ENCODE assay signal across 15 cellular contexts in the genomic region with DNA sequence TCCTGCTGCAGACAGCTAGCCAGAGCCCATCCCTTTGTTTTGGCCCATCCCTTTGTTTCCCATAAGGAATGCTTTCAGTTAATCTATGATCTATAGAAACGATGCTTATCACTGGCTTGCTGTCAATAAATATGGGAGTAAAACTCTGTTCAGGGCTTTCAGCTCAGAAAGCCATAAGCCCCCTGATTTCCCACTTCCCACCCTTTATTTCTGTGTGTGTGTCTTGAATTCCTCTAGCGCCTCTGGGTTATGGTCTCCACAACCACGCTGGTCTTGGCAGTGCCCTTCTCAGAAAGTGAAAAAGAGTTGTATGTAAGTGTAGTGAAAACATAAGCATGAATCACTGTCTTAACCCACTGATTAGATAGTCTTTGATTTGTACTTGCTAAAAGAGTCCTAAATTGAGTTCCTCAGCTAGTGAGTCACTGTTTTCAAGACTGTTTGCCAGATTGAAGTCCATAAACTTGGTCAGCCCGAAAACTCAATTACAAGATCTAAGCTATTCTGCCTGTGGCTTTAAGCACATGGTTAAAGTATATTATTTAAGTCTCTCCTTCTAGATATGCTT. TPM values are rescaled to one million over a fixed set of nuclear protein-coding genes. Genes with fewer than 3 reads are reported as not detected.
DNase-seq lines count a peak whose midpoint lies in the region; TF ChIP-seq lines count a peak whose summit lies in the region.
"Had no signal": no experiment of that assay in that cellular context is flagged by ENCODE, and none has a peak within 500 bp of the region (broad histone marks: within the 10 kb centered on the region; RNA-seq: fewer than 3 reads in every experiment).

No MANE protein-coding gene starts in this region.

- TF ChIP-seq CTCF in mammary epithelial cell (conservative IDR thresholded peaks at IDR 0.05 in 1 of 2, IDR thresholded peaks at IDR 0.05 in 1 of 2; ENCODE audit: extremely low read depth in 1 of 2, insufficient read depth in 1 of 2, low read depth in 1 of 2, low read length in 2 of 2) (no peak), prostate gland (IDR thresholded peaks at IDR 0.05) (no peak), thyroid gland (IDR thresholded peaks at IDR 0.05) (no peak), GM13976 (IDR thresholded peaks at IDR 0.05; ENCODE audit: borderline replicate concordance, control extremely low read depth, extremely low read depth, insufficient read depth, missing control alignments) (no peak)

- H3K23ac ChIP-seq in mesenchymal stem cell (ENCODE audit: low read length in 2 of 2) = no peak overlapping the region

- no peaks in the 10 kb centered on the region for H3K36me3 ChIP-seq in mammary epithelial cell (ENCODE audit: insufficient read depth, low read length)
- no peaks in the 10 kb centered on the region for H3K36me3 ChIP-seq in mesenchymal stem cell (ENCODE audit: control insufficient read depth in 1 of 2, insufficient read depth in 2 of 2, low read depth in 1 of 2, low read length in 2 of 2)
- H3K36me3 ChIP-seq in prostate gland = no peaks in the 10 kb centered on the region
- H3K36me3 ChIP-seq in thyroid gland = no peaks in the 10 kb centered on the region
- H3K36me3 ChIP-seq: heart left ventricle had no signal

- no peak for TF ChIP-seq POLR2A in prostate gland (IDR thresholded peaks at IDR 0.05)
- no peak for TF ChIP-seq POLR2A in thyroid gland (IDR thresholded peaks at IDR 0.05)

- no peak overlapping the region for H3K4ac ChIP-seq in mesenchymal stem cell (ENCODE audit: low read depth in 1 of 2, low read length in 2 of 2)

- H2BK15ac ChIP-seq in mesenchymal stem cell (ENCODE audit: low read depth, poor library complexity, severe bottlenecking) = no peak overlapping the region

- H2BK5ac ChIP-seq in mesenchymal stem cell (ENCODE audit: low read depth, low read length, poor library complexity, severe bottlenecking) = no peak overlapping the region

- DNase-seq in EL (peak; percentile 75), LHCN-M2 (ENCODE audit: low read depth) (peak; percentile 14), mammary epithelial cell (peak; percentile 68), mesenchymal stem cell (peak; percentile 42), prostate gland (ENCODE audit: low spot score) (no peak), thyroid gland (no peak), NCI-H2081 treated with DMSO at 0.1 percent for 48 hours (lab: John Stamatoyannopoulos, UW) (no peak), GM13976 (ENCODE audit: low spot score) (no peak)
- DNase-seq: activated naive CD8-positive, alpha-beta T cell treated with anti-CD3 and anti-CD28 coated beads, Interleukin-2, amount 10 ng/mL, durations not matched to agents 7 days and 5 days; CD8-positive, alpha-beta T cell; dorsolateral prefrontal cortex; heart left ventricle; NCI-H146; posterior cingulate gyrus; stimulated activated CD4-positive, alpha-beta T cell treated with anti-CD3 and anti-CD28 coated beads, Interleukin-4, amount 100 ng/mL, for 4 hours had no signal

- H3K9me3 ChIP-seq in mammary epithelial cell (replicated peaks; ENCODE audit: insufficient read depth, low read length) = peaks cover 14% of the 10 kb centered on the region
- H3K9me3 ChIP-seq in mesenchymal stem cell (ENCODE audit: control insufficient read depth, low read length) = peaks cover 13% of the 10 kb centered on the region
- no peaks in the 10 kb centered on the region for H3K9me3 ChIP-seq in prostate gland
- H3K9me3 ChIP-seq in thyroid gland = no peaks in the 10 kb centered on the region

- no peaks in the 10 kb centered on the region for H4K20me1 ChIP-seq in mammary epithelial cell (ENCODE audit: insufficient read depth, low read length)

- H3K4me1 ChIP-seq in mammary epithelial cell (ENCODE audit: insufficient read depth, low read length) (peaks cover 21% of the 10 kb centered on the region), mesenchymal stem cell (ENCODE audit: control insufficient read depth, insufficient read depth, low read depth, low read length) (no peaks in the 10 kb centered on the region), prostate gland (replicated peaks) (no peaks in the 10 kb centered on the region), thyroid gland (no peaks in the 10 kb centered on the region)
- H3K4me1 ChIP-seq: heart left ventricle had no signal

- BruUV-seq in mammary epithelial cell (replicated peaks; lab: Mats Ljungman, UMichigan) = no TSS peak

- H3K4me2 ChIP-seq in mammary epithelial cell (ENCODE audit: insufficient read depth, low read depth, low read length) (peak overlapping the region; percentile 64), mesenchymal stem cell (ENCODE audit: low read length, poor library complexity, severe bottlenecking) (no peak overlapping the region)

- H3K27me3 ChIP-seq in mammary epithelial cell (ENCODE audit: insufficient read depth, low read length) (no peaks in the 10 kb centered on the region), mesenchymal stem cell (ENCODE audit: control insufficient read depth in 1 of 2, insufficient read depth in 1 of 2, low read length in 2 of 2) (peaks cover 3 to 38% of the 10 kb centered on the region in 2 experiments), prostate gland (replicated peaks; ENCODE audit: insufficient read depth) (no peaks in the 10 kb centered on the region), thyroid gland (no peaks in the 10 kb centered on the region)
- H3K27me3 ChIP-seq: dorsolateral prefrontal cortex, heart left ventricle had no signal

- peak overlapping the region; percentile 8 for H3K9ac ChIP-seq in mammary epithelial cell (ENCODE audit: insufficient read depth, low read length)
- H3K9ac ChIP-seq in mesenchymal stem cell (ENCODE audit: low read length) = no peak overlapping the region

- H2BK12ac ChIP-seq in mesenchymal stem cell (ENCODE audit: low read length in 2 of 2) = no peak overlapping the region

- CTCF ChIA-PET in mammary epithelial cell (lab: Charles Lee; ENCODE audit: low non-redundant PET) = no interaction called here

- H3K4me3 ChIP-seq in mammary epithelial cell (replicated peaks in 1 of 3; ENCODE audit: insufficient read depth in 1 of 3, low read depth in 2 of 3, low read length in 3 of 3) = no peak overlapping the region
- H3K4me3 ChIP-seq in mesenchymal stem cell (ENCODE audit: insufficient read depth in 1 of 2, low read depth in 1 of 2, low read length in 2 of 2) = no peak overlapping the region
- no peak overlapping the region for H3K4me3 ChIP-seq in prostate gland
- H3K4me3 ChIP-seq in thyroid gland (replicated peaks in 1 of 3) = no peak overlapping the region
- H3K4me3 ChIP-seq: dorsolateral prefrontal cortex, heart left ventricle had no signal

- intact Hi-C loops in mammary epithelial cell (cut with micrococcal nuclease) = no loop called here
- intact Hi-C loops in prostate gland (cut with DNase I) = no loop called here
- intact Hi-C loops in thyroid gland (cut with DNase I) = no loop called here

- no peak overlapping the region for H3K14ac ChIP-seq in mesenchymal stem cell (ENCODE audit: low read length in 2 of 2)

- dilution Hi-C loops in mammary epithelial cell (cut with HindIII; ENCODE audit: low sequenced_read_pairs) = no loop called here

- H2AFZ ChIP-seq in mammary epithelial cell (ENCODE audit: low read depth, low read length) (no peak overlapping the region), mesenchymal stem cell (ENCODE audit: low read depth, low read length) (no peak overlapping the region)

- H4K8ac ChIP-seq in mesenchymal stem cell (ENCODE audit: low read length) = no peak overlapping the region

- no peaks in the 10 kb centered on the region for H3K79me2 ChIP-seq in mammary epithelial cell (ENCODE audit: insufficient read depth, low read length)

- H4K91ac ChIP-seq in mesenchymal stem cell (ENCODE audit: low read length) = no peak overlapping the region

- WGBS in mammary epithelial cell (ENCODE audit: low coverage, missing lambda C conversion rate) = 11% methylated on average over 4 of the region's 4 CpGs
- WGBS in mesenchymal stem cell = 83% methylated on average over 2 of the region's 4 CpGs
- WGBS in prostate gland = 28% methylated on average over 4 of the region's 4 CpGs
- 57 to 75% methylated on average over 4 of the region's 4 CpGs for WGBS in thyroid gland, 2 donors

- no peak overlapping the region for H3K18ac ChIP-seq in mesenchymal stem cell (ENCODE audit: low read depth in 1 of 2, low read length in 2 of 2)

- peak overlapping the region; percentile 35 for H3K27ac ChIP-seq in mammary epithelial cell (ENCODE audit: insufficient read depth, low read depth, low read length)
- no peak overlapping the region for H3K27ac ChIP-seq in mesenchymal stem cell (ENCODE audit: low read length, poor library complexity, severe bottlenecking)
- no peak overlapping the region for H3K27ac ChIP-seq in prostate gland
- no peak overlapping the region for H3K27ac ChIP-seq in thyroid gland
- H3K27ac ChIP-seq: dorsolateral prefrontal cortex, heart left ventricle had no signal

- H3K79me1 ChIP-seq in mesenchymal stem cell (replicated peaks; ENCODE audit: low read length, poor library complexity, severe bottlenecking) = no peaks in the 10 kb centered on the region

- in situ Hi-C loops in mammary epithelial cell (cut with MboI; ENCODE audit: low sequenced_read_pairs in 2 of 2) (no loop called here), GM13976 (cut with MboI; ENCODE audit: low sequenced_read_pairs, unreplicated experiment) (no loop called here)

- H2BK120ac ChIP-seq in mesenchymal stem cell (ENCODE audit: low read depth, low read length) = no peak overlapping the region

- H2AK5ac ChIP-seq in mesenchymal stem cell (ENCODE audit: low read length, severe bottlenecking) = no peak overlapping the region

RNA-seq across cellular contexts. Expression of a gene that starts 18.9 kb away (rescaled TPM):
- not detected in 2 replicates for total RNA-seq in LHCN-M2 (2014; rRNA removed)
- not detected for polyA plus RNA-seq in LHCN-M2 (2012)
- total RNA-seq in mammary epithelial cell = not detected
- not detected for polyA plus RNA-seq in mammary epithelial cell
- polyA minus RNA-seq in mammary epithelial cell = not detected
- not detected for polyA plus RNA-seq in mesenchymal stem cell (2013, experiment 1 of 2)
- polyA plus RNA-seq in mesenchymal stem cell (2013, experiment 2 of 2) = not detected
- 1 to 10 TPM; 1.0 to 6.5 TPM for total RNA-seq in prostate gland
- total RNA-seq in thyroid gland = 1 to 10 TPM in 3 of 4 donors, under 1 TPM in 1; 0.89 to 4.4 (median 1.8) TPM

RNA-seq across cellular contexts. Expression of a gene that starts 35.8 kb away (rescaled TPM):
- total RNA-seq in LHCN-M2 (2014; rRNA removed) (not detected in 2 replicates), mammary epithelial cell (not detected), prostate gland (under 1 TPM; 0.55 to 0.68 TPM), thyroid gland (under 1 TPM in 3 of 4 donors, not detected in 1; 0.40 to 0.56 (median 0.49) TPM)
- not detected for polyA plus RNA-seq in LHCN-M2 (2012)
- not detected for polyA plus RNA-seq in mammary epithelial cell
- not detected for polyA minus RNA-seq in mammary epithelial cell
- polyA plus RNA-seq in mesenchymal stem cell (2013, experiment 1 of 2) = not detected
- not detected for polyA plus RNA-seq in mesenchymal stem cell (2013, experiment 2 of 2)

Comparison
In these comparisons a context has a peak if more than half of its experiments do, and no peak if none do; other contexts are left out.
1. DNase-seq: peak in EL (single experiment), LHCN-M2 (single experiment), mammary epithelial cell (single experiment) and mesenchymal stem cell (single experiment); none in prostate gland (single experiment), thyroid gland (0 of 2), NCI-H2081 treated with DMSO at 0.1 percent for 48 hours (single experiment) and GM13976 (single experiment).